Comparison of ENCODE assay signal across 13 cellular contexts in the genomic region with DNA sequence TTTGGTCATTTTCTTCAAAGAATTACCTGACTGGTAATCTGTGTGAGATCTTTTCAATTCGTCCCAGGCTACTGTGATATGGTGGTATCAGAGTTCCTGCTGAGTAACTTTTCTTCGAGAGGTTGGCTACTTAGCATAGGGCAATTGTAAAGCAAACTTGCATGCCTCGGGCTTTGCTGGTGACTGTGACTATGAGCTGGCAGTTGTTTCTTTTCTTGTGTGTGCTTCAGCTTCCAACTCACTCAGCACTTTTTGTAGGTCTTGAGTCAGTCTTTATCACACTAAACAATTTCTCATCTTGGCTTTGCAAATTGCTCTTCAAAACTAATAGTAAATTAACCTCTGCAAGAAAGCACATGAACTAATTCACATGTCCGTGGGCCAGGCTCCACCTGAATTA. TPM values are rescaled to one million over a fixed set of nuclear protein-coding genes. Genes with fewer than 3 reads are reported as not detected.
A peak's percentile ranks its signal among the peaks of the same experiment; 100 is the strongest.
DNase-seq lines count a peak whose midpoint lies in the region; ATAC-seq and TF ChIP-seq lines count a peak whose summit lies in the region.
"Had no signal": no experiment of that assay in that cellular context is flagged by ENCODE, and none has a peak within 500 bp of the region (broad histone marks: within the 10 kb centered on the region; RNA-seq: fewer than 3 reads in every experiment).

No MANE protein-coding gene starts in this region.

- ATAC-seq in SK-N-SH treated with all-trans-retinoic acid at 6 μM for 48 hours (peak; percentile 3; the same call in 1 of the 3 replicates), HG03469 (IDR thresholded peaks at IDR 0.05; ENCODE audit: unreplicated experiment) (no peak)
- ATAC-seq in activated CD4-positive, CD25-positive, alpha-beta regulatory T cell treated with anti-CD3 and anti-CD28 coated beads, Interleukin-2, amount 50 U/mL, for 24 hours = no peak
- ATAC-seq: activated CD4-positive, alpha-beta T cell treated with anti-CD3 and anti-CD28 coated beads for 36 hours; effector memory CD8-positive, alpha-beta T cell had no signal

- no peak for TF ChIP-seq EP300 in SK-N-SH (IDR thresholded peaks at IDR 0.05; ENCODE audit: borderline replicate concordance in 1 of 2, low read depth in 1 of 2, low read length in 1 of 2)

- H3K9ac ChIP-seq in SK-N-SH = no peak overlapping the region

- H2AFZ ChIP-seq in SK-N-SH (ENCODE audit: low read depth) = no peak overlapping the region

- peaks cover 2% of the 10 kb centered on the region for H3F3A ChIP-seq in SK-N-SH (replicated peaks; ENCODE audit: insufficient read depth)

- no peak overlapping the region for H3K4me2 ChIP-seq in SK-N-SH

- no peaks in the 10 kb centered on the region for H3K27me3 ChIP-seq in SK-N-SH (ENCODE audit: insufficient read depth)
- H3K27me3 ChIP-seq: thyroid gland had no signal

- H3K27ac ChIP-seq in SK-N-SH (ENCODE audit: low read depth in 2 of 2, low read length in 1 of 2) = no peak overlapping the region; a peak in 1 of 4 replicates
- H3K27ac ChIP-seq: 22Rv1, thyroid gland had no signal

- H4K20me1 ChIP-seq in SK-N-SH (ENCODE audit: insufficient read depth) = no peaks in the 10 kb centered on the region

- POLR2A ChIA-PET in SK-N-SH (lab: Yijun Ruan, JAX) = no interaction called here

- no peak for TF ChIP-seq CTCF in SK-N-SH (IDR thresholded peaks at IDR 0.05)
- TF ChIP-seq CTCF in fibroblast of villous mesenchyme (IDR thresholded peaks at IDR 0.05; ENCODE audit: insufficient read depth, low read depth, low read length) = no peak

- H3K9me2 ChIP-seq in SK-N-SH = no peaks in the 10 kb centered on the region

- DNase-seq in SK-N-SH (no peak), amniotic epithelial cell (ENCODE audit: low read depth) (peak; percentile 35), fibroblast of villous mesenchyme (ENCODE audit: low read depth) (peak; percentile 18), stromal cell of bone marrow (ENCODE audit: low read depth) (peak; percentile 63), glomerular visceral epithelial cell (ENCODE audit: extremely low spot score) (no peak)
- DNase-seq: activated CD4-positive, alpha-beta T cell treated with anti-CD3 and anti-CD28 coated beads for 36 hours; effector memory CD8-positive, alpha-beta T cell; occipital lobe; thyroid gland had no signal

- no peak overlapping the region for H3K4me3 ChIP-seq in SK-N-SH (ENCODE audit: low read depth in 2 of 2, low read length in 1 of 2)
- no peak overlapping the region for H3K4me3 ChIP-seq in fibroblast of villous mesenchyme (ENCODE audit: low read depth, low read length)
- H3K4me3 ChIP-seq: thyroid gland had no signal

- no peak for TF ChIP-seq RAD21 in SK-N-SH (IDR thresholded peaks at IDR 0.05; ENCODE audit: low read length)

- no peaks in the 10 kb centered on the region for H3K79me2 ChIP-seq in SK-N-SH (ENCODE audit: insufficient read depth)

- 68% methylated on average over 4 of the region's 4 CpGs for WGBS in SK-N-SH (ENCODE audit: low lambda C conversion rate)

- CTCF ChIA-PET in SK-N-SH (lab: Yijun Ruan, JAX) = interaction anchor here (0.9 to 1.2 kb wide), 2 partner anchors 19 to 35 kb away, joined by 3 read pairs; no protein-coding TSS in a partner anchor

- peaks cover 15 to 22% of the 10 kb centered on the region in 2 experiments; a peak in 3 of 4 replicates for H3K4me1 ChIP-seq in SK-N-SH (ENCODE audit: control insufficient read depth in 1 of 2, insufficient read depth in 2 of 2, low read depth in 1 of 2, low read length in 1 of 2)
- H3K4me1 ChIP-seq: thyroid gland had no signal

- no peaks in the 10 kb centered on the region for H3K9me3 ChIP-seq in SK-N-SH
- H3K9me3 ChIP-seq: thyroid gland had no signal

- H3K36me3 ChIP-seq in SK-N-SH (replicated peaks in 1 of 2; ENCODE audit: control insufficient read depth in 1 of 2, insufficient read depth in 2 of 2, low read length in 1 of 2) = no peaks in the 10 kb centered on the region
- H3K36me3 ChIP-seq: thyroid gland had no signal

TF ChIP-seq in SK-N-SH treated with all-trans-retinoic acid at 6 μM for 48 hours, 23 proteins besides CTCF, POLR2A, EP300 and RAD21 (continues in another document):
- no peak for TF ChIP-seq OSR1 (CRISPR knock-in tag; IDR thresholded peaks at IDR 0.05)
- TF ChIP-seq ZFP30 (CRISPR knock-in tag; IDR thresholded peaks at IDR 0.05) = no peak
- TF ChIP-seq, protein P1, sequence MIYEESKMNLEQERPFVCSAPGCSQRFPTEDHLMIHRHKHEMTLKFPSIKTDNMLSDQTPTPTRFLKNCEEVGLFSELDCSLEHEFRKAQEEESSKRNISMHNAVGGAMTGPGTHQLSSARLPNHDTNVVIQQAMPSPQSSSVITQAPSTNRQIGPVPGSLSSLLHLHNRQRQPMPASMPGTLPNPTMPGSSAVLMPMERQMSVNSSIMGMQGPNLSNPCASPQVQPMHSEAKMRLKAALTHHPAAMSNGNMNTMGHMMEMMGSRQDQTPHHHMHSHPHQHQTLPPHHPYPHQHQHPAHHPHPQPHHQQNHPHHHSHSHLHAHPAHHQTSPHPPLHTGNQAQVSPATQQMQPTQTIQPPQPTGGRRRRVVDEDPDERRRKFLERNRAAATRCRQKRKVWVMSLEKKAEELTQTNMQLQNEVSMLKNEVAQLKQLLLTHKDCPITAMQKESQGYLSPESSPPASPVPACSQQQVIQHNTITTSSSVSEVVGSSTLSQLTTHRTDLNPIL (CRISPR knock-in tag; IDR thresholded peaks at IDR 0.05; ENCODE audit: low read depth) = no peak
- TF ChIP-seq ZC3H10 (CRISPR knock-in tag; IDR thresholded peaks at IDR 0.05) = no peak
- no peak for TF ChIP-seq GLIS3 (CRISPR knock-in tag; IDR thresholded peaks at IDR 0.05)
- TF ChIP-seq, protein P2, sequence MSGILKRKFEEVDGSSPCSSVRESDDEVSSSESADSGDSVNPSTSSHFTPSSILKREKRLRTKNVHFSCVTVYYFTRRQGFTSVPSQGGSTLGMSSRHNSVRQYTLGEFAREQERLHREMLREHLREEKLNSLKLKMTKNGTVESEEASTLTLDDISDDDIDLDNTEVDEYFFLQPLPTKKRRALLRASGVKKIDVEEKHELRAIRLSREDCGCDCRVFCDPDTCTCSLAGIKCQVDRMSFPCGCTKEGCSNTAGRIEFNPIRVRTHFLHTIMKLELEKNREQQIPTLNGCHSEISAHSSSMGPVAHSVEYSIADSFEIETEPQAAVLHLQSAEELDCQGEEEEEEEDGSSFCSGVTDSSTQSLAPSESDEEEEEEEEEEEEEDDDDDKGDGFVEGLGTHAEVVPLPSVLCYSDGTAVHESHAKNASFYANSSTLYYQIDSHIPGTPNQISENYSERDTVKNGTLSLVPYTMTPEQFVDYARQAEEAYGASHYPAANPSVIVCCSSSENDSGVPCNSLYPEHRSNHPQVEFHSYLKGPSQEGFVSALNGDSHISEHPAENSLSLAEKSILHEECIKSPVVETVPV (CRISPR knock-in tag; IDR thresholded peaks at IDR 0.05) = no peak
- no peak for TF ChIP-seq ZNF565 (CRISPR knock-in tag; conservative IDR thresholded peaks at IDR 0.05; ENCODE audit: low read depth)
- no peak for TF ChIP-seq ISL1 (CRISPR knock-in tag; IDR thresholded peaks at IDR 0.05)
- no peak for TF ChIP-seq TOX (CRISPR knock-in tag; IDR thresholded peaks at IDR 0.05; ENCODE audit: borderline replicate concordance)
- TF ChIP-seq CSDC2 (CRISPR knock-in tag; IDR thresholded peaks at IDR 0.05) = no peak
- no peak for TF ChIP-seq ZFP3 (CRISPR knock-in tag; IDR thresholded peaks at IDR 0.05)

TF ChIP-seq in SK-N-SH, 30 proteins besides CTCF, POLR2A, EP300 and RAD21 (continues in another document):
- TF ChIP-seq, protein P3, sequence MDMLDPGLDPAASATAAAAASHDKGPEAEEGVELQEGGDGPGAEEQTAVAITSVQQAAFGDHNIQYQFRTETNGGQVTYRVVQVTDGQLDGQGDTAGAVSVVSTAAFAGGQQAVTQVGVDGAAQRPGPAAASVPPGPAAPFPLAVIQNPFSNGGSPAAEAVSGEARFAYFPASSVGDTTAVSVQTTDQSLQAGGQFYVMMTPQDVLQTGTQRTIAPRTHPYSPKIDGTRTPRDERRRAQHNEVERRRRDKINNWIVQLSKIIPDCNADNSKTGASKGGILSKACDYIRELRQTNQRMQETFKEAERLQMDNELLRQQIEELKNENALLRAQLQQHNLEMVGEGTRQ (IDR thresholded peaks at IDR 0.05; ENCODE audit: borderline replicate concordance, low read depth, low read length) = no peak
- no peak for TF ChIP-seq NRF1 (IDR thresholded peaks at IDR 0.05; ENCODE audit: low read depth, low read length)
- no peak for TF ChIP-seq YY1 (IDR thresholded peaks at IDR 0.05; ENCODE audit: low read depth)
- TF ChIP-seq, protein P4, sequence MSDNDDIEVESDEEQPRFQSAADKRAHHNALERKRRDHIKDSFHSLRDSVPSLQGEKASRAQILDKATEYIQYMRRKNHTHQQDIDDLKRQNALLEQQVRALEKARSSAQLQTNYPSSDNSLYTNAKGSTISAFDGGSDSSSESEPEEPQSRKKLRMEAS (IDR thresholded peaks at IDR 0.05; ENCODE audit: low read depth) = no peak
- no peak for TF ChIP-seq POLR2AphosphoS5 (IDR thresholded peaks at IDR 0.05; ENCODE audit: low read depth, low read length)
- TF ChIP-seq, protein P5, sequence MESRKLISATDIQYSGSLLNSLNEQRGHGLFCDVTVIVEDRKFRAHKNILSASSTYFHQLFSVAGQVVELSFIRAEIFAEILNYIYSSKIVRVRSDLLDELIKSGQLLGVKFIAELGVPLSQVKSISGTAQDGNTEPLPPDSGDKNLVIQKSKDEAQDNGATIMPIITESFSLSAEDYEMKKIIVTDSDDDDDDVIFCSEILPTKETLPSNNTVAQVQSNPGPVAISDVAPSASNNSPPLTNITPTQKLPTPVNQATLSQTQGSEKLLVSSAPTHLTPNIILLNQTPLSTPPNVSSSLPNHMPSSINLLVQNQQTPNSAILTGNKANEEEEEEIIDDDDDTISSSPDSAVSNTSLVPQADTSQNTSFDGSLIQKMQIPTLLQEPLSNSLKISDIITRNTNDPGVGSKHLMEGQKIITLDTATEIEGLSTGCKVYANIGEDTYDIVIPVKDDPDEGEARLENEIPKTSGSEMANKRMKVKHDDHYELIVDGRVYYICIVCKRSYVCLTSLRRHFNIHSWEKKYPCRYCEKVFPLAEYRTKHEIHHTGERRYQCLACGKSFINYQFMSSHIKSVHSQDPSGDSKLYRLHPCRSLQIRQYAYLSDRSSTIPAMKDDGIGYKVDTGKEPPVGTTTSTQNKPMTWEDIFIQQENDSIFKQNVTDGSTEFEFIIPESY (IDR thresholded peaks at IDR 0.05; ENCODE audit: borderline replicate concordance, low read depth) = no peak
- TF ChIP-seq MXI1 (IDR thresholded peaks at IDR 0.05; ENCODE audit: low read depth, low read length) = no peak
- TF ChIP-seq TEAD4 (IDR thresholded peaks at IDR 0.05; ENCODE audit: borderline replicate concordance, insufficient read depth) = no peak

RNA-seq across cellular contexts. Expression of a gene that starts 44.3 kb away (rescaled TPM):
- 0.36 and 0.49 TPM in 2 replicates for polyA plus RNA-seq in SK-N-SH (2012; rRNA removed)
- polyA plus RNA-seq in SK-N-SH (2012; cell fraction: cytosol; rRNA removed) = 0.39 and 0.60 TPM in 2 replicates
- 0.41 and 0.58 TPM in 2 replicates for polyA plus RNA-seq in SK-N-SH (2012; cell fraction: nucleus; rRNA removed)
- 1.3 and 5.2 TPM in 2 replicates for total RNA-seq in fibroblast of villous mesenchyme
- total RNA-seq: activated CD4-positive, alpha-beta T cell treated with anti-CD3 and anti-CD28 coated beads for 36 hours; occipital lobe had no signal

Comparison
In these comparisons a context has a peak if more than half of its experiments do, and no peak if none do; other contexts are left out.
1. DNase-seq: peak in amniotic epithelial cell (single experiment), fibroblast of villous mesenchyme (single experiment) and stromal cell of bone marrow (single experiment); none in SK-N-SH (single experiment) and glomerular visceral epithelial cell (single experiment).